Comparison of ENCODE assay signal across 9 cellular contexts in the genomic region with DNA sequence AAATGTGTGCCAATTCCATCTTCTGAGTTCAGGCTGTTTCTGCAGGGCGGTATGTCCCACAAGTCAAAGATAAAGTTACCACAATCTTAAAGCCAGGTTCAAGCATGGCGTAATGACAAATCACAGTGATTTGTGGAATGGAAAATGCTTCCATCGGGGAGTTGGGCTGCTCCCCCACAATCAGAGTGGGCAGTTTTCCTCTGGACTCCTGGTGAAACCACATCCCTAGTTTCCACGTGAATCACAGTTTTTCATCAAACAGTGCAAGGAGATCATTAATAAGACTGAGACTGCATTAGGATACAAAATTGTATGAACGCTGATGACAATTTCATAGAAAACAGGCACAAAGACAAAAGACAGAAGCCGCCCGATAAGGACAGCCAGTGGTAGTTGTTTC. TPM values are rescaled to one million over a fixed set of nuclear protein-coding genes. Genes with fewer than 3 reads are reported as not detected.
DNase-seq lines count a peak whose midpoint lies in the region; ATAC-seq and TF ChIP-seq lines count a peak whose summit lies in the region.
"Had no signal": no experiment of that assay in that cellular context is flagged by ENCODE, and none has a peak within 500 bp of the region (broad histone marks: within the 10 kb centered on the region; RNA-seq: fewer than 3 reads in every experiment).

No MANE protein-coding gene starts in this region.

- peaks cover 0 to 14% of the 10 kb centered on the region in 2 donors for H3K36me3 ChIP-seq in left lung

- TF ChIP-seq CTCF in left lung (IDR thresholded peaks at IDR 0.05) (no peak), type B pancreatic cell (conservative IDR thresholded peaks at IDR 0.05) (no peak)

- peaks cover 71% of the 10 kb centered on the region for H3K4me1 Mint-ChIP-seq in activated T-cell treated with anti-CD3 and anti-CD28 coated beads, Interleukin-2, amount 50 U/mL, for 72 hours (ENCODE audit: low read depth)
- peaks cover 67% of the 10 kb centered on the region for H3K4me1 Mint-ChIP-seq in activated naive CD8-positive, alpha-beta T cell treated with anti-CD3 and anti-CD28 coated beads for 36 hours
- H3K4me1 Mint-ChIP-seq in type B pancreatic cell (ENCODE audit: unreplicated experiment) = peaks cover 32% of the 10 kb centered on the region

- intact Hi-C loops in left lung (cut with DNase I) = no loop called here

- peak overlapping the region; percentile 97 for H3K27ac Mint-ChIP-seq in activated T-cell treated with anti-CD3 and anti-CD28 coated beads, Interleukin-2, amount 50 U/mL, for 72 hours
- peak overlapping the region; percentile 81 for H3K27ac Mint-ChIP-seq in activated naive CD8-positive, alpha-beta T cell treated with anti-CD3 and anti-CD28 coated beads for 36 hours
- no peak overlapping the region for H3K27ac Mint-ChIP-seq in type B pancreatic cell

- DNase-seq in activated T-cell treated with anti-CD3 and anti-CD28 coated beads, Interleukin-2, amount 50 U/mL, for 72 hours = no peak
- no peak for DNase-seq in activated T-cell treated with anti-CD3 and anti-CD28 coated beads, Interleukin-2, amount 50 U/mL, for 48 hours
- DNase-seq in activated naive CD8-positive, alpha-beta T cell treated with anti-CD3 and anti-CD28 coated beads for 36 hours = no peak
- DNase-seq in left lung (no peak), type B pancreatic cell (ENCODE audit: extremely low spot score, unreplicated experiment) (no peak), left lobe of liver (ENCODE audit: low spot score) (no peak), H4 (ENCODE audit: low spot score) (no peak)
- DNase-seq: amygdala had no signal

- H3K36me3 Mint-ChIP-seq in activated T-cell treated with anti-CD3 and anti-CD28 coated beads, Interleukin-2, amount 50 U/mL, for 72 hours (ENCODE audit: insufficient read depth in 2 of 2) = peaks cover 12 to 25% of the 10 kb centered on the region in 2 donors
- H3K36me3 Mint-ChIP-seq in activated naive CD8-positive, alpha-beta T cell treated with anti-CD3 and anti-CD28 coated beads for 36 hours = peaks cover 46% of the 10 kb centered on the region
- H3K36me3 Mint-ChIP-seq in type B pancreatic cell = no peaks in the 10 kb centered on the region

- no peaks in the 10 kb centered on the region for H3K27me3 Mint-ChIP-seq in activated T-cell treated with anti-CD3 and anti-CD28 coated beads, Interleukin-2, amount 50 U/mL, for 72 hours (ENCODE audit: low read depth)
- no peaks in the 10 kb centered on the region for H3K27me3 Mint-ChIP-seq in activated naive CD8-positive, alpha-beta T cell treated with anti-CD3 and anti-CD28 coated beads for 36 hours
- H3K27me3 Mint-ChIP-seq in type B pancreatic cell = peaks cover 11% of the 10 kb centered on the region

- no peaks in the 10 kb centered on the region for H3K9me3 ChIP-seq in left lung

- H3K27me3 ChIP-seq in left lung = peaks cover 0 to 19% of the 10 kb centered on the region in 2 donors

- peak overlapping the region; percentile 83 to 89 for H3K4me3 Mint-ChIP-seq in activated T-cell treated with anti-CD3 and anti-CD28 coated beads, Interleukin-2, amount 50 U/mL, for 72 hours
- H3K4me3 Mint-ChIP-seq in activated naive CD8-positive, alpha-beta T cell treated with anti-CD3 and anti-CD28 coated beads for 36 hours = peak overlapping the region; percentile 72
- H3K4me3 Mint-ChIP-seq in type B pancreatic cell = peak overlapping the region; percentile 23

- ATAC-seq in activated T-cell treated with anti-CD3 and anti-CD28 coated beads, Interleukin-2, amount 50 U/mL, for 72 hours (replicated peaks in 1 of 2) = no peak
- ATAC-seq in left lung (no peak), left lobe of liver (no peak), HG03354 (IDR thresholded peaks at IDR 0.05; ENCODE audit: poor library complexity, severe bottlenecking, unreplicated experiment) (no peak)

- peak overlapping the region; percentile 93 for H3K27ac ChIP-seq in left lung

- H3K4me3 ChIP-seq in left lung = peak overlapping the region in 1 of 2 donors; percentile 71

- H3K9me3 Mint-ChIP-seq in activated T-cell treated with anti-CD3 and anti-CD28 coated beads, Interleukin-2, amount 50 U/mL, for 72 hours = no peaks in the 10 kb centered on the region
- H3K9me3 Mint-ChIP-seq in activated naive CD8-positive, alpha-beta T cell treated with anti-CD3 and anti-CD28 coated beads for 36 hours = no peaks in the 10 kb centered on the region
- no peaks in the 10 kb centered on the region for H3K9me3 Mint-ChIP-seq in type B pancreatic cell

- H3K4me1 ChIP-seq in left lung = peaks cover 10 to 81% of the 10 kb centered on the region in 2 donors

RNA-seq across cellular contexts. Expression of a gene that starts 3.5 kb away (rescaled TPM):
- total RNA-seq in activated T-cell treated with anti-CD3 and anti-CD28 coated beads, Interleukin-2, amount 50 U/mL, for 72 hours = 100 to 1,000 TPM; 110 to 137 TPM
- 100 to 1,000 TPM; 127 to 130 TPM for total RNA-seq in activated naive CD8-positive, alpha-beta T cell treated with anti-CD3 and anti-CD28 coated beads for 36 hours
- total RNA-seq in left lung = 100 to 1,000 TPM; 125 to 277 TPM
- total RNA-seq in type B pancreatic cell (ENCODE audit: low replicate concordance) = 49.8 and 66.6 TPM in 2 replicates
- 47.0 TPM for total RNA-seq in left lobe of liver
- total RNA-seq in H4 (2014; rRNA removed; shearing (Covaris generic)) = 98.1 and 120 TPM in 2 replicates

Comparison
In these comparisons a context has a peak if more than half of its experiments do, and no peak if none do; other contexts are left out.
1. H3K4me3 Mint-ChIP-seq: peak in every context shown above with its lines; median percentile 86 in activated T-cell treated with anti-CD3 and anti-CD28 coated beads, Interleukin-2, amount 50 U/mL, for 72 hours; 72 in activated naive CD8-positive, alpha-beta T cell treated with anti-CD3 and anti-CD28 coated beads for 36 hours; 23 in type B pancreatic cell.